Comparison of ENCODE assay signal across 19 cellular contexts in genomic region chr22:46609175-46609690, GRCh38. TPM values are rescaled to one million over a fixed set of nuclear protein-coding genes. Genes with fewer than 3 reads are reported as not detected.
DNase-seq lines count a peak whose midpoint lies in the region; ATAC-seq, FAIRE-seq and TF ChIP-seq lines count a peak whose summit lies in the region.
"Had no signal": no experiment of that assay in that cellular context is flagged by ENCODE, and none has a peak within 500 bp of the region (broad histone marks: within the 10 kb centered on the region; RNA-seq: fewer than 3 reads in every experiment).

No MANE protein-coding gene starts in this region.

- H3K27me3 ChIP-seq in HL-60 (ENCODE audit: insufficient read depth, poor library complexity, severe bottlenecking) = no peaks in the 10 kb centered on the region
- H3K27me3 ChIP-seq in mucosa of rectum (ENCODE audit: control insufficient read depth in 2 of 2, insufficient read depth in 2 of 2, low read length in 2 of 2) = no peaks in the 10 kb centered on the region
- H3K27me3 ChIP-seq: pancreas had no signal

- peak; percentile 46 for DNase-seq in COLO668 (lab: John Stamatoyannopoulos, UW; ENCODE audit: unreplicated experiment)
- DNase-seq in HL-60 (ENCODE audit: low read depth in 1 of 2, low spot score in 1 of 2) = peak in 1 of 2 experiments; percentile 54
- no peak for DNase-seq in NCI-H2029 treated with DMSO at 0.1 percent for 48 hours (lab: John Stamatoyannopoulos, UW)
- DNase-seq in D721Med (ENCODE audit: insufficient read length, low spot score) = no peak
- DNase-seq in kidney = no peak
- DNase-seq: activated CD4-positive, alpha-beta T cell treated with anti-CD3 and anti-CD28 coated beads, Interleukin-2, amount 50 U/mL, for 4 hours; activated naive CD4-positive, alpha-beta T cell; amniotic stem cell; NCI-H1436; NCI-H526 had no signal

- ATAC-seq in GM19452 (IDR thresholded peaks at IDR 0.05; ENCODE audit: unreplicated experiment) = no peak
- ATAC-seq: sciatic nerve; stimulated activated effector memory CD8-positive, alpha-beta T cell treated with anti-CD3 and anti-CD28 coated beads, Interleukin-12 subunit alpha, Interleukin-12 subunit beta, amount 100 ng/mL, for 72 hours had no signal

- peak overlapping the region in 4 of 5 experiments; percentile 24 to 75 (median 58) for H3K27ac Mint-ChIP-seq in brain
- H3K27ac Mint-ChIP-seq: stimulated activated effector memory CD8-positive, alpha-beta T cell treated with anti-CD3 and anti-CD28 coated beads, Interleukin-12 subunit alpha, Interleukin-12 subunit beta, amount 100 ng/mL, for 72 hours had no signal

- FAIRE-seq in D721Med (lab: Jason Lieb, UNC) (no peak), kidney (lab: Jason Lieb, UNC) (no peak)
- FAIRE-seq: pancreas had no signal

- H3K9me3 Mint-ChIP-seq in brain = peaks cover 0 to 11% (median 3%) of the 10 kb centered on the region in 5 experiments
- H3K9me3 Mint-ChIP-seq: stimulated activated effector memory CD8-positive, alpha-beta T cell treated with anti-CD3 and anti-CD28 coated beads, Interleukin-12 subunit alpha, Interleukin-12 subunit beta, amount 100 ng/mL, for 72 hours had no signal

- no peaks in the 10 kb centered on the region for H3K36me3 ChIP-seq in mucosa of rectum (ENCODE audit: control insufficient read depth in 2 of 2, insufficient read depth in 2 of 2, low read length in 2 of 2)
- no peaks in the 10 kb centered on the region for H3K36me3 ChIP-seq in kidney (ENCODE audit: control insufficient read depth in 1 of 2, insufficient read depth in 2 of 2, low read length in 2 of 2)
- H3K36me3 ChIP-seq: HAP-1, pancreas, thoracic aorta had no signal

- peak overlapping the region; percentile 63 for H3K27ac ChIP-seq in HL-60 (replicated peaks)
- H3K27ac ChIP-seq in mucosa of rectum (ENCODE audit: low read depth in 2 of 2, low read length in 2 of 2) = peak overlapping the region; percentile 58 to 77
- no peak overlapping the region for H3K27ac ChIP-seq in kidney (ENCODE audit: low read depth in 2 of 2, low read length in 2 of 2)
- H3K27ac ChIP-seq: pancreas, thoracic aorta had no signal

- no peaks in the 10 kb centered on the region for H3K27me3 Mint-ChIP-seq in brain

- H3K4me3 ChIP-seq in HL-60 (replicated peaks; ENCODE audit: insufficient read depth, low read length) (no peak overlapping the region), mucosa of rectum (ENCODE audit: low read length in 2 of 2) (no peak overlapping the region), kidney (ENCODE audit: low read length in 2 of 2) (no peak overlapping the region)
- H3K4me3 ChIP-seq: HAP-1, lung, pancreas, thoracic aorta had no signal

- TF ChIP-seq CTCF in HL-60 (IDR thresholded peaks at IDR 0.05; ENCODE audit: insufficient read depth, low read length) (no peak), brain (conservative IDR thresholded peaks at IDR 0.05) (no peak), D721Med (IDR thresholded peaks at IDR 0.05; ENCODE audit: insufficient read depth, missing control alignments) (no peak), kidney (IDR thresholded peaks at IDR 0.05; ENCODE audit: borderline replicate concordance, extremely low read depth, insufficient read depth) (no peak)

- H3K4me1 ChIP-seq in mucosa of rectum (ENCODE audit: control insufficient read depth in 2 of 2, insufficient read depth in 2 of 2, low read length in 2 of 2) (peaks cover 34 to 44% of the 10 kb centered on the region in 2 donors), kidney (ENCODE audit: control insufficient read depth in 1 of 2, insufficient read depth in 1 of 2, low read depth in 1 of 2, low read length in 2 of 2) (peaks cover 5 to 20% of the 10 kb centered on the region in 2 donors)
- H3K4me1 ChIP-seq: HAP-1 had no signal

- H3K4me1 Mint-ChIP-seq in brain = peaks cover 42% of the 10 kb centered on the region

- H3K9ac ChIP-seq in mucosa of rectum (ENCODE audit: low read depth in 1 of 2, low read length in 2 of 2) (peak overlapping the region; percentile 14 to 53), kidney (ENCODE audit: low read length in 2 of 2) (no peak overlapping the region)

- peaks cover 18% of the 10 kb centered on the region for H3K36me3 Mint-ChIP-seq in brain

- no peak overlapping the region for H3K4me3 Mint-ChIP-seq in brain
- H3K4me3 Mint-ChIP-seq: stimulated activated effector memory CD8-positive, alpha-beta T cell treated with anti-CD3 and anti-CD28 coated beads, Interleukin-12 subunit alpha, Interleukin-12 subunit beta, amount 100 ng/mL, for 72 hours had no signal

- intact Hi-C loops in kidney (cut with DNase I) = no loop called here

- H3K9me3 ChIP-seq in mucosa of rectum (ENCODE audit: control insufficient read depth in 2 of 2, low read length in 2 of 2) = no peaks in the 10 kb centered on the region
- H3K9me3 ChIP-seq in kidney (ENCODE audit: control insufficient read depth in 1 of 2, low read length in 2 of 2) = no peaks in the 10 kb centered on the region
- H3K9me3 ChIP-seq: HAP-1, pancreas, thoracic aorta had no signal

RNA-seq across cellular contexts. Expression of gene GRAMD4, which starts 11.0 kb away (rescaled TPM):
- polyA plus RNA-seq in brain (ENCODE audit: insufficient read depth, low read depth, low replicate concordance) (12.6 TPM), kidney (ENCODE audit: insufficient read depth, low read depth, low replicate concordance) (12.1 TPM)
- total RNA-seq in kidney = 58.2 TPM

Comparison
In these comparisons a context has a peak if more than half of its experiments do, and no peak if none do; other contexts are left out.
1. H3K27ac ChIP-seq: peak in HL-60 (single experiment) and mucosa of rectum (2 of 2); none in kidney (0 of 2).
2. H3K9ac ChIP-seq: peak in mucosa of rectum (2 of 2); none in kidney (0 of 2).